1 cellular context compared by ENCODE assay signal in genomic region chr21:45726438-45726837, GRCh38.
TF ChIP-seq lines count a peak whose summit lies in the region.

No MANE protein-coding gene starts in this region.

TF ChIP-seq in SK-N-SH treated with all-trans-retinoic acid at 6 μM for 48 hours, 23 proteins besides CTCF, POLR2A, EP300 and RAD21 (continued from another document):
- no peak for TF ChIP-seq TSHZ2 (CRISPR knock-in tag; IDR thresholded peaks at IDR 0.05)
- no peak for TF ChIP-seq TOX (CRISPR knock-in tag; IDR thresholded peaks at IDR 0.05; ENCODE audit: borderline replicate concordance)
TF ChIP-seq in SK-N-SH treated with all-trans-retinoic acid at 6 μM for 48 hours: peak in this region for 0.
